In the genomic region with DNA sequence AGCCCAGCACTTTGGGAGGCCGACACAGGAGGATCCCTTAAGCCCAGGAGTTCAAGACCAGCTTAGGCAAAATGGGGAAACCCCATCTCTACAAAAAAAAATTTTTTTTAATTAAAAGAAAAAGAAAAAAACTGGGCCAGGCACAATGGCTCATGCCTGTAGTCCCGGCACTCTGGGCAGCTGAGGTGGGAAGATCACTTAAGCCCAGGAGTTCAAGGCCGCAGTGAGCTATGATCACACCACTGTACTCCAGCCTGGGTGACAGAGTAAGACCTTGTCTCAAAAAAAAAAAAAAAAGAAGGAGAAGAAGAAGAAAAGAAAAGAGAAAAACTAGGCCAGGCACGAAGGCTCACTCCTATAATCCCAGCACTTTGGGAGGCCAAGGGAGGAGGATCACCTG, we compare ENCODE assay signal across 1 cellular context.
TF ChIP-seq lines count a peak whose summit lies in the region.

No MANE protein-coding gene starts in this region.

TF ChIP-seq in HepG2, 621 proteins besides CTCF, POLR2A, EP300 and RAD21:
- TF ChIP-seq ZNF138 (CRISPR knock-in tag; IDR thresholded peaks at IDR 0.05; ENCODE audit: low read depth) (no peak), ZNF770 (CRISPR knock-in tag; IDR thresholded peaks at IDR 0.05) (peak; percentile 63; the same call in 1 of the 2 replicates), ARID2 (CRISPR knock-in tag; IDR thresholded peaks at IDR 0.05; ENCODE audit: borderline replicate concordance) (no peak), RFX3 (CRISPR knock-in tag; IDR thresholded peaks at IDR 0.05) (no peak), HNF4A (CRISPR knock-in tag; IDR thresholded peaks at IDR 0.05) (0 out of 2 replicates have a peak, but pooled peaks have one; percentile 22), RARA (CRISPR knock-in tag; IDR thresholded peaks at IDR 0.05) (peak; percentile 65), BCL6 (CRISPR knock-in tag; IDR thresholded peaks at IDR 0.05) (0 out of 2 replicates have a peak, but pooled peaks have one; percentile 15), ZNF850 (CRISPR knock-in tag; conservative IDR thresholded peaks at IDR 0.05) (no peak), ZNF382 (CRISPR knock-in tag; IDR thresholded peaks at IDR 0.05; ENCODE audit: borderline replicate concordance) (no peak), MYNN (CRISPR knock-in tag; IDR thresholded peaks at IDR 0.05; ENCODE audit: low read depth) (no peak), MTF2 (CRISPR knock-in tag; IDR thresholded peaks at IDR 0.05; ENCODE audit: borderline replicate concordance) (no peak), KMT2A (CRISPR knock-in tag; IDR thresholded peaks at IDR 0.05) (no peak), CBX2 (IDR thresholded peaks at IDR 0.05; ENCODE audit: low read depth, low read length) (no peak), CBX2 (CRISPR knock-in tag; IDR thresholded peaks at IDR 0.05; ENCODE audit: low read depth) (no peak), RNF2 (conservative IDR thresholded peaks at IDR 0.05; ENCODE audit: low read depth) (no peak), BCL3 (CRISPR knock-in tag; IDR thresholded peaks at IDR 0.05) (no peak), RXRA (CRISPR knock-in tag; IDR thresholded peaks at IDR 0.05) (no peak), MED1 (CRISPR knock-in tag; IDR thresholded peaks at IDR 0.05) (0 out of 2 replicates have a peak, but pooled peaks have one; percentile 18), RBFOX2 (IDR thresholded peaks at IDR 0.05; ENCODE audit: low read depth, low read length) (no peak), NR2C2 (CRISPR knock-in tag; IDR thresholded peaks at IDR 0.05; ENCODE audit: borderline replicate concordance) (0 out of 2 replicates have a peak, but pooled peaks have one; percentile 24), GABPB1 (CRISPR knock-in tag; IDR thresholded peaks at IDR 0.05) (0 out of 2 replicates have a peak, but pooled peaks have one; percentile 22), CSRNP1 (CRISPR knock-in tag; IDR thresholded peaks at IDR 0.05) (no peak), ZNF18 (CRISPR knock-in tag; IDR thresholded peaks at IDR 0.05; ENCODE audit: insufficient replicate concordance) (peak; percentile 33)
- TF ChIP-seq, protein P1, sequence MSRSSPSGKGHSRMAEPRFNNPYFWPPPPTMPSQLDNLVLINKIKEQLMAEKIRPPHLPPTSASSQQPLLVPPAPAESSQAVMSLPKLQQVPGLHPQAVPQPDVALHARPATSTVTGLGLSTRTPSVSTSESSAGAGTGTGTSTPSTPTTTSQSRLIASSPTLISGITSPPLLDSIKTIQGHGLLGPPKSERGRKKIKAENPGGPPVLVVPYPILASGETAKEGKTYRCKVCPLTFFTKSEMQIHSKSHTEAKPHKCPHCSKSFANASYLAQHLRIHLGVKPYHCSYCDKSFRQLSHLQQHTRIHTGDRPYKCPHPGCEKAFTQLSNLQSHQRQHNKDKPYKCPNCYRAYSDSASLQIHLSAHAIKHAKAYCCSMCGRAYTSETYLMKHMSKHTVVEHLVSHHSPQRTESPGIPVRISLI (CRISPR knock-in tag; IDR thresholded peaks at IDR 0.05; ENCODE audit: borderline replicate concordance) = 0 out of 2 replicates have a peak, but pooled peaks have one; percentile 34
- TF ChIP-seq, protein P2, sequence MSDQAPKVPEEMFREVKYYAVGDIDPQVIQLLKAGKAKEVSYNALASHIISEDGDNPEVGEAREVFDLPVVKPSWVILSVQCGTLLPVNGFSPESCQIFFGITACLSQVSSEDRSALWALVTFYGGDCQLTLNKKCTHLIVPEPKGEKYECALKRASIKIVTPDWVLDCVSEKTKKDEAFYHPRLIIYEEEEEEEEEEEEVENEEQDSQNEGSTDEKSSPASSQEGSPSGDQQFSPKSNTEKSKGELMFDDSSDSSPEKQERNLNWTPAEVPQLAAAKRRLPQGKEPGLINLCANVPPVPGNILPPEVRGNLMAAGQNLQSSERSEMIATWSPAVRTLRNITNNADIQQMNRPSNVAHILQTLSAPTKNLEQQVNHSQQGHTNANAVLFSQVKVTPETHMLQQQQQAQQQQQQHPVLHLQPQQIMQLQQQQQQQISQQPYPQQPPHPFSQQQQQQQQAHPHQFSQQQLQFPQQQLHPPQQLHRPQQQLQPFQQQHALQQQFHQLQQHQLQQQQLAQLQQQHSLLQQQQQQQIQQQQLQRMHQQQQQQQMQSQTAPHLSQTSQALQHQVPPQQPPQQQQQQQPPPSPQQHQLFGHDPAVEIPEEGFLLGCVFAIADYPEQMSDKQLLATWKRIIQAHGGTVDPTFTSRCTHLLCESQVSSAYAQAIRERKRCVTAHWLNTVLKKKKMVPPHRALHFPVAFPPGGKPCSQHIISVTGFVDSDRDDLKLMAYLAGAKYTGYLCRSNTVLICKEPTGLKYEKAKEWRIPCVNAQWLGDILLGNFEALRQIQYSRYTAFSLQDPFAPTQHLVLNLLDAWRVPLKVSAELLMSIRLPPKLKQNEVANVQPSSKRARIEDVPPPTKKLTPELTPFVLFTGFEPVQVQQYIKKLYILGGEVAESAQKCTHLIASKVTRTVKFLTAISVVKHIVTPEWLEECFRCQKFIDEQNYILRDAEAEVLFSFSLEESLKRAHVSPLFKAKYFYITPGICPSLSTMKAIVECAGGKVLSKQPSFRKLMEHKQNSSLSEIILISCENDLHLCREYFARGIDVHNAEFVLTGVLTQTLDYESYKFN (CRISPR knock-in tag; conservative IDR thresholded peaks at IDR 0.05) = no peak
- TF ChIP-seq, protein P3, sequence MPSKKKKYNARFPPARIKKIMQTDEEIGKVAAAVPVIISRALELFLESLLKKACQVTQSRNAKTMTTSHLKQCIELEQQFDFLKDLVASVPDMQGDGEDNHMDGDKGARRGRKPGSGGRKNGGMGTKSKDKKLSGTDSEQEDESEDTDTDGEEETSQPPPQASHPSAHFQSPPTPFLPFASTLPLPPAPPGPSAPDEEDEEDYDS (CRISPR knock-in tag; IDR thresholded peaks at IDR 0.05) = no peak
- TF ChIP-seq, protein P4, sequence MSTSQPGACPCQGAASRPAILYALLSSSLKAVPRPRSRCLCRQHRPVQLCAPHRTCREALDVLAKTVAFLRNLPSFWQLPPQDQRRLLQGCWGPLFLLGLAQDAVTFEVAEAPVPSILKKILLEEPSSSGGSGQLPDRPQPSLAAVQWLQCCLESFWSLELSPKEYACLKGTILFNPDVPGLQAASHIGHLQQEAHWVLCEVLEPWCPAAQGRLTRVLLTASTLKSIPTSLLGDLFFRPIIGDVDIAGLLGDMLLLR (CRISPR knock-in tag; IDR thresholded peaks at IDR 0.05) = no peak
